Comparison of ENCODE assay signal across 9 cellular contexts in the genomic region with DNA sequence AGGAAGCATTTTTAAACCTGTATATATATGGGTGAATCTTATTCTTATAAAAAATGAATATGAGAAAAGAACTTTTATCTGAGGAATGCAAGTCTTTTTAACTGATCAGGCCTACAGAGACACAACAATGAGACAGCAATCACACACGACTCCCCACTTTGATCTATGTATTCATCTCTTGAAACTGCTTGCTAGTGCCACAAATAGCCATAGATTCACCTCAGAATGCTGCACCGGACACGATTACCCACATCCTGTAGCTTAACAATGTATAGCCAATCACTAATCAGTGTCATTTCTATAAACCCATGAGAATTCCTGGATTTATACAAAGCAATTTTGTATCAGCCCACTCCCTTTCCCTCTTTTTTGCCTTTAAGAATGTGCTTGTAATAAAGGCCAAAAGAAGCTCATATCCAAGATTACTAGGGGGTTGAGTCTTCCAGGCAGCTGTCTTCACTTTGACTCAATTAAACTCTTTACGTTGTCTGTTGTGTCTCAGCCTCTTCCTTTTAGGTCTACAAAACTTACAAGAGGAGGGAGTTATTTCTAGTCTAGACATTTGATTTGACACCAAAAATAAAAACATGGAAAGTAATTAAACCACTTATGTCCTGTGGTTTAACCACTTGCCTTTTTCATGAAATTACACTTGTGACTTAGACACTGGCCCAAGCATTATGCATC.
DNase-seq lines count a peak whose midpoint lies in the region; ATAC-seq, FAIRE-seq and TF ChIP-seq lines count a peak whose summit lies in the region.
"Had no signal": no experiment of that assay in that cellular context is flagged by ENCODE, and none has a peak within 500 bp of the region (broad histone marks: within the 10 kb centered on the region; RNA-seq: fewer than 3 reads in every experiment).

No MANE protein-coding gene starts in this region.

- H3K4me3 ChIP-seq in OCI-LY7 (ENCODE audit: low read depth, low read length, poor library complexity, severe bottlenecking) (peak overlapping the region; percentile 12), transverse colon (no peak overlapping the region)

- FAIRE-seq in frontal cortex (lab: Jason Lieb, UNC), result no peak

- POLR2A ChIA-PET in GM10248 (lab: Yijun Ruan, JAX) (no interaction called here), OCI-LY7 (lab: Charles Lee) (no interaction called here)

- intact Hi-C loops in OCI-LY7 (cut with micrococcal nuclease; ENCODE audit: unreplicated experiment), result no loop called here
- intact Hi-C loops in transverse colon (cut with DNase I; ENCODE audit: low total_unique reads), result no loop called here

- no peak overlapping the region for H2AFZ ChIP-seq in OCI-LY7 (ENCODE audit: low read length)

- no peaks in the 10 kb centered on the region for H3K27me3 ChIP-seq in transverse colon

- TF ChIP-seq CTCF in GM10248 (IDR thresholded peaks at IDR 0.05; ENCODE audit: control extremely low read depth, extremely low read depth, low read depth, missing control alignments) (no peak), OCI-LY7 (conservative IDR thresholded peaks at IDR 0.05; ENCODE audit: low read length) (no peak), transverse colon (IDR thresholded peaks at IDR 0.05) (no peak)

- H3K9me3 ChIP-seq in OCI-LY7 (ENCODE audit: low read length) (no peaks in the 10 kb centered on the region), transverse colon (no peaks in the 10 kb centered on the region)

- in situ Hi-C loops in transverse colon (cut with MboI; ENCODE audit: low pct_ligation_motif_present in 1 of 4, low pct_unique_long_range_greater_than_20kb in 1 of 4, low sequenced_read_pairs in 3 of 4) (loop anchor here in 2 of 4 donors (10.0 kb wide), 1 partner anchor 435 kb away; no protein-coding TSS in a partner anchor), G401 (cut with HindIII; ENCODE audit: low sequenced_read_pairs) (no loop called here)

- CTCF ChIA-PET in GM10248 (lab: Yijun Ruan, JAX) (interaction anchor here (0.8 to 7.6 kb wide), 7 partner anchors 13 to 560 kb away, joined by 3 to 111 read pairs (median 4); no protein-coding TSS in a partner anchor), OCI-LY7 (lab: Charles Lee; ENCODE audit: unreplicated experiment) (no interaction called here)

- 61 to 76% methylated on average over 4 of the region's 4 CpGs for WGBS in transverse colon (ENCODE audit: low coverage in 1 of 2), 2 donors

- TF ChIP-seq EP300 in transverse colon (IDR thresholded peaks at IDR 0.05; ENCODE audit: low read depth), result no peak

- peak; percentile 18 for DNase-seq in GM10248 (ENCODE audit: extremely low spot score)
- peak; percentile 41 for DNase-seq in OCI-LY7 (ENCODE audit: low spot score)
- DNase-seq in NCI-H446 (lab: John Stamatoyannopoulos, UW), result no peak
- no peak for DNase-seq in transverse colon
- DNase-seq in G401 (ENCODE audit: low spot score), result no peak
- DNase-seq in frontal cortex (ENCODE audit: low spot score in 2 of 2), result no peak
- DNase-seq: NCI-H1105 had no signal

- peak overlapping the region; percentile 51 for H3K4me2 ChIP-seq in OCI-LY7 (ENCODE audit: low read length)

- H3K79me2 ChIP-seq in OCI-LY7 (ENCODE audit: insufficient read depth, low read depth, low read length), result no peaks in the 10 kb centered on the region

- BruUV-seq in OCI-LY7 (replicated peaks; lab: Mats Ljungman, UMichigan), result no TSS peak

- peak; percentile 83 for ATAC-seq in GM18907 (IDR thresholded peaks at IDR 0.05; ENCODE audit: unreplicated experiment)
- peak; percentile 86 for ATAC-seq in HG02610 (IDR thresholded peaks at IDR 0.05; ENCODE audit: unreplicated experiment)

- H3K9me2 ChIP-seq in OCI-LY7 (ENCODE audit: insufficient read depth, low read length), result no peaks in the 10 kb centered on the region

- peak overlapping the region; percentile 42 for H3K27ac ChIP-seq in OCI-LY7 (ENCODE audit: low read depth, low read length, poor library complexity, severe bottlenecking)
- H3K27ac ChIP-seq in transverse colon, result no peak overlapping the region

- H3K36me3 ChIP-seq in OCI-LY7 (ENCODE audit: insufficient read depth, low read length) (no peaks in the 10 kb centered on the region), transverse colon (no peaks in the 10 kb centered on the region)

- H3K4me1 ChIP-seq in OCI-LY7 (ENCODE audit: insufficient read depth, low read length, poor library complexity, severe bottlenecking) (peaks cover 44% of the 10 kb centered on the region), transverse colon (no peaks in the 10 kb centered on the region)

- no peaks in the 10 kb centered on the region for H4K20me1 ChIP-seq in OCI-LY7 (ENCODE audit: insufficient read depth, low read length)

- no peak for TF ChIP-seq POLR2A in transverse colon (IDR thresholded peaks at IDR 0.05)

Comparison
In these comparisons a context has a peak if more than half of its experiments do, and no peak if none do; other contexts are left out.
1. DNase-seq: peak in GM10248 (single experiment) and OCI-LY7 (single experiment); none in NCI-H446 (0 of 2), transverse colon (single experiment), G401 (single experiment) and frontal cortex (0 of 2).